Comparison of ENCODE assay signal across 8 cellular contexts in the genomic region with DNA sequence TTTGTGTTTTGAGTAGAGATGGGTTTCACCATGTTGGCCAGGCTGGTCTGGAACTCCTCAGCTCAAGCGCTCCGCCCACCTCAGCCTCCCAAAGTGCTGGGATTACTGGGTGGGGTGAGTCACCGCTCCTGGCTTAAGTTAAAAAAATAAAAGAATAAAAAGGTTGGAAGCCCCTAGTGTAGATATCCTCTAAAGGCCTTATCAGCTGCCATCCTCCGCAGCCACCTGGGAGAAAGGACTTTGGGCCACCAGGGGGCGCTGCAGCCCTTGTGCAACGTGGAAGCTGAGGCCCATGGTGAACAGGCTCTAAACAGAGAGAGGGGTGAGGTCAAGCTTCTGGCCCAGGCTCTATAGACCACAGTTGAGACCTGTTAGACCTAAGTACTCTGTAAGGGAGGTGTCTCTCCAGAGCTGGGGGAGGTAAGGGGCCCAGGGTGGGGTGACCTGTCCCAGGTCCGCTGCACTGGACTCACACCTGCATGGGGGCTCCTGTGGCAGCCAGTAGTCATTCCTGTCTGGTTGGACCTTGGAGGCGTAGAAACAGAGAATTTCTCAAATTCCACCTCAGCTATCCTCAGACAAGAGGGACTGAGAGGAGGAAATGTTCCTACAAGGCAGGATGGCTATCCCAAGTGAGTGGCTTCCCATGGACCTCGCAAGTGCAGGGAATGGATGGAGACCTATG. TPM values are rescaled to one million over a fixed set of nuclear protein-coding genes. Genes with fewer than 3 reads are reported as not detected.
DNase-seq lines count a peak whose midpoint lies in the region; ATAC-seq, FAIRE-seq and TF ChIP-seq lines count a peak whose summit lies in the region.

No MANE protein-coding gene starts in this region.

- no peak overlapping the region for H3K27ac Mint-ChIP-seq in natural killer cell

- H3K27me3 ChIP-seq in PC-3 (ENCODE audit: low read length): no peaks in the 10 kb centered on the region
- H3K27me3 ChIP-seq in esophagus squamous epithelium: peaks cover 0 to 5% (median 0%) of the 10 kb centered on the region in 4 donors

- peaks cover 3 to 16% of the 10 kb centered on the region in 2 donors for H3K27me3 Mint-ChIP-seq in natural killer cell (ENCODE audit: low read depth in 2 of 2)

- H3K4me2 ChIP-seq in PC-3 (ENCODE audit: low read length): no peak overlapping the region

- no peak for FAIRE-seq in D721Med (lab: Jason Lieb, UNC)

- H3K36me3 ChIP-seq in PC-3 (ENCODE audit: low read depth, low read length) (no peaks in the 10 kb centered on the region), esophagus squamous epithelium (no peaks in the 10 kb centered on the region)

- CTCF ChIA-PET in PC-3 (lab: Charles Lee): interaction anchor here (2.7 kb wide), 1 partner anchor 31 kb away, joined by 23 read pairs; no protein-coding TSS in a partner anchor

- POLR2A ChIA-PET in PC-3 (lab: Charles Lee; ENCODE audit: unreplicated experiment): no interaction called here

- H3K4me1 ChIP-seq in PC-3 (ENCODE audit: insufficient read depth, low read length): no peaks in the 10 kb centered on the region
- H3K4me1 ChIP-seq in esophagus squamous epithelium: peaks cover 9 to 20% (median 10%) of the 10 kb centered on the region in 3 donors

- in situ Hi-C loops in KBM-7 (cut with MboI; ENCODE audit: low pct_unique_long_range_greater_than_20kb, low sequenced_read_pairs): no loop called here

- no peaks in the 10 kb centered on the region for H3F3A ChIP-seq in PC-3 (ENCODE audit: low read length, unreplicated experiment)

- H3K4me1 Mint-ChIP-seq in natural killer cell: no peaks in the 10 kb centered on the region

- H4K20me1 ChIP-seq in PC-3 (ENCODE audit: low read length): no peaks in the 10 kb centered on the region

- no TSS peak for BruUV-seq in PC-3 (replicated peaks; lab: Mats Ljungman, UMichigan)

- H3K36me3 Mint-ChIP-seq in natural killer cell: no peaks in the 10 kb centered on the region

- H3K9me2 ChIP-seq in PC-3 (replicated peaks; ENCODE audit: low read length): no peaks in the 10 kb centered on the region

- 33 to 37% methylated on average over 5 to 8 of the region's 9 CpGs for WGBS in esophagus squamous epithelium, 2 donors

- TF ChIP-seq CTCF in D721Med (IDR thresholded peaks at IDR 0.05; ENCODE audit: insufficient read depth, missing control alignments): peak; percentile 96
- TF ChIP-seq CTCF in PC-3 (conservative IDR thresholded peaks at IDR 0.05; ENCODE audit: low read depth, low read length): peak; percentile 97
- TF ChIP-seq CTCF in esophagus squamous epithelium (IDR thresholded peaks at IDR 0.05): peak; percentile 79 to 94 (median 88)
- TF ChIP-seq CTCF in natural killer cell (IDR thresholded peaks at IDR 0.05): peak; percentile 80

- ATAC-seq in PC-3 (peak; percentile 96), natural killer cell (peak; percentile 72 to 84 (median 81)), GM18868 (IDR thresholded peaks at IDR 0.05; ENCODE audit: unreplicated experiment) (no peak)

- H3K9me3 ChIP-seq in PC-3 (ENCODE audit: low read length) (no peaks in the 10 kb centered on the region), esophagus squamous epithelium (no peaks in the 10 kb centered on the region)

- peak overlapping the region; percentile 27; the same call in 1 of the 2 replicates for H2AFZ ChIP-seq in PC-3 (ENCODE audit: low read length)

- no peak for TF ChIP-seq POLR2A in esophagus squamous epithelium (IDR thresholded peaks at IDR 0.05)

- H3K27ac ChIP-seq in PC-3 (ENCODE audit: low read length) (no peak overlapping the region), esophagus squamous epithelium (peak overlapping the region in 2 of 4 donors; percentile 28 to 57)

- no peaks in the 10 kb centered on the region for H3K9me3 Mint-ChIP-seq in natural killer cell

- no peak overlapping the region for H3K9ac ChIP-seq in PC-3 (ENCODE audit: low read length)

- H3K4me3 ChIP-seq in PC-3 (ENCODE audit: low read length): no peak overlapping the region
- H3K4me3 ChIP-seq in esophagus squamous epithelium: no peak overlapping the region

- DNase-seq in D721Med (ENCODE audit: insufficient read length, low spot score) (peak; percentile 89), KBM-7 (peak; percentile 89), PC-3 (peak; percentile 80), esophagus squamous epithelium (lab: John Stamatoyannopoulos, UW) (no peak), natural killer cell (peak; percentile 76)
- peak; percentile 85 for DNase-seq in activated T-cell treated with anti-CD3 and anti-CD28 coated beads, Interleukin-2, amount 50 U/mL, for 1 hour
- peak; percentile 68 to 80 for DNase-seq in stimulated activated CD8-positive, alpha-beta memory T cell treated with anti-CD3 and anti-CD28 coated beads, Interleukin-7, amount 100 ng/mL, for 48 hours (ENCODE audit: extremely low read depth in 1 of 2, low read depth in 1 of 2)

- H3K79me2 ChIP-seq in PC-3 (ENCODE audit: low read length): no peaks in the 10 kb centered on the region

- H3K4me3 Mint-ChIP-seq in natural killer cell: no peak overlapping the region

- intact Hi-C loops in PC-3 (cut with micrococcal nuclease): loop anchor here (2.0 kb wide), 1 partner anchor 32 kb away; no protein-coding TSS in a partner anchor
- intact Hi-C loops in esophagus squamous epithelium (cut with DNase I): no loop called here
- intact Hi-C loops in natural killer cell (cut with micrococcal nuclease): no loop called here

RNA-seq across cellular contexts. Expression of gene RACGAP1, which starts 14.0 kb away (rescaled TPM):
- total RNA-seq in PC-3 (2014; rRNA removed) (95.3 and 97.9 TPM in 2 replicates), esophagus squamous epithelium (10 to 100 TPM; 20.1 to 44.7 (median 33.6) TPM), natural killer cell (10 to 100 TPM in 1 of 3 donors, 1 to 10 TPM in 2; 6.1 to 11.6 (median 8.7) TPM)

RNA-seq across cellular contexts. Expression of gene ASIC1, which starts 18.1 kb away (rescaled TPM):
- 6.0 and 6.3 TPM in 2 replicates for total RNA-seq in PC-3 (2014; rRNA removed)
- 1 to 10 TPM; 1.5 to 5.7 (median 2.6) TPM for total RNA-seq in esophagus squamous epithelium
- total RNA-seq in natural killer cell: under 1 TPM in 1 of 3 donors, not detected in 2; 0.21 TPM

RNA-seq across cellular contexts. Expression of gene SMARCD1, which starts 45.8 kb away (rescaled TPM):
- total RNA-seq in PC-3 (2014; rRNA removed): 105 and 109 TPM in 2 replicates
- 10 to 100 TPM; 34.5 to 67.8 (median 46.5) TPM for total RNA-seq in esophagus squamous epithelium
- 10 to 100 TPM; 81.3 to 97.0 (median 88.6) TPM for total RNA-seq in natural killer cell
